Comparison of ENCODE assay signal across 7 cellular contexts in the genomic region with DNA sequence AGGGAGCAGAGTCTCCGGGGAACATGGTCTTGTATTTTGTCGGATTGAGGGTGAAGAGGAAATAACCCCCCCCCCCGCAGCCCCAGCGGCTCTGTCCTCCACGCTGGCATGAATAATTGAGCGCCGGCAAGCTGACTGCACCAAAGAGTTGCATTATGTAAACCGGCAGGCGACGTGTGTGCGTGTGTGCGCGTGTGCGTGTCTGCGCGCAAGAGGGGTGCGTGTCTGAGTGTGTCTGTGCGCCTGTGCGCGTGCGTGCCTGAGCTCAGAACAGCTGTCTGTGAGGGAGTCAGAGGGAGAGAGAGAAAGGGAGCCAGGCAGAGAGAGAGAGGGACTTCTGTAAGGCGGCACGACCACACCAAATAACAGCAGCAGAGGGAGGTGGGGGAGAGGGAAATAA.
DNase-seq lines count a peak whose midpoint lies in the region; ATAC-seq and TF ChIP-seq lines count a peak whose summit lies in the region.

No MANE protein-coding gene starts in this region.

- peaks cover 28% of the 10 kb centered on the region for H3K4me1 ChIP-seq in osteoblast (ENCODE audit: insufficient read depth, low read length)

- DNase-seq in GM04503 (ENCODE audit: low read depth) (peak; percentile 46), germinal center (ENCODE audit: low spot score) (peak; percentile 50), osteoblast (ENCODE audit: insufficient read length, low spot score, missing footprints) (peak; percentile 91), KBM-7 (no peak)
- peak; percentile 52 for DNase-seq in activated CD8-positive, alpha-beta T cell treated with anti-CD3 and anti-CD28 coated beads, Interleukin-2, amount 10 ng/mL, durations not matched to agents 7 days and 5 days
- DNase-seq in activated CD8-positive, alpha-beta memory T cell treated with anti-CD3 and anti-CD28 coated beads, Interleukin-2, amount 10 ng/mL, durations not matched to agents 7 days and 5 days: no peak

- H3K27ac Mint-ChIP-seq in activated CD8-positive, alpha-beta T cell treated with anti-CD3 and anti-CD28 coated beads, Interleukin-2, amount 10 ng/mL, durations not matched to agents 7 days and 5 days: peak overlapping the region; percentile 31
- no peak overlapping the region for H3K27ac Mint-ChIP-seq in activated CD8-positive, alpha-beta memory T cell treated with anti-CD3 and anti-CD28 coated beads, Interleukin-2, amount 10 ng/mL, durations not matched to agents 7 days and 5 days

- peaks cover 2% of the 10 kb centered on the region for H3K36me3 Mint-ChIP-seq in activated CD8-positive, alpha-beta T cell treated with anti-CD3 and anti-CD28 coated beads, Interleukin-2, amount 10 ng/mL, durations not matched to agents 7 days and 5 days (ENCODE audit: low read depth)
- H3K36me3 Mint-ChIP-seq in activated CD8-positive, alpha-beta memory T cell treated with anti-CD3 and anti-CD28 coated beads, Interleukin-2, amount 10 ng/mL, durations not matched to agents 7 days and 5 days: peaks cover 7% of the 10 kb centered on the region

- peak overlapping the region; percentile 68 for H3K27ac ChIP-seq in osteoblast (ENCODE audit: low read depth, low read length)

- peak overlapping the region; percentile 63 for H2AFZ ChIP-seq in osteoblast (ENCODE audit: low read length)

- peaks cover 2% of the 10 kb centered on the region for H3K27me3 Mint-ChIP-seq in activated CD8-positive, alpha-beta T cell treated with anti-CD3 and anti-CD28 coated beads, Interleukin-2, amount 10 ng/mL, durations not matched to agents 7 days and 5 days (ENCODE audit: low read depth)
- H3K27me3 Mint-ChIP-seq in activated CD8-positive, alpha-beta memory T cell treated with anti-CD3 and anti-CD28 coated beads, Interleukin-2, amount 10 ng/mL, durations not matched to agents 7 days and 5 days: no peaks in the 10 kb centered on the region

- H3K4me3 ChIP-seq in osteoblast (ENCODE audit: insufficient read depth, low read length): peak overlapping the region; percentile 67

- peak overlapping the region; percentile 90 for H3K4me2 ChIP-seq in osteoblast (ENCODE audit: insufficient read depth, low read length)

- peak; percentile 52 for ATAC-seq in HG03342 (IDR thresholded peaks at IDR 0.05; ENCODE audit: unreplicated experiment)
- peak; percentile 79 for ATAC-seq in activated CD8-positive, alpha-beta T cell treated with anti-CD3 and anti-CD28 coated beads, Interleukin-2, amount 10 ng/mL, durations not matched to agents 7 days and 5 days
- no peak for ATAC-seq in activated CD8-positive, alpha-beta memory T cell treated with anti-CD3 and anti-CD28 coated beads, Interleukin-2, amount 10 ng/mL, durations not matched to agents 7 days and 5 days

- CTCF ChIA-PET in activated CD8-positive, alpha-beta T cell treated with anti-CD3 and anti-CD28 coated beads, Interleukin-2, amount 10 ng/mL, durations not matched to agents 7 days and 5 days (lab: Charles Lee): interaction anchor here (0.6 to 1.4 kb wide), 3 partner anchors 14 to 153 kb away, joined by 3 to 7 read pairs (median 4); no protein-coding TSS in a partner anchor
- CTCF ChIA-PET in activated CD8-positive, alpha-beta memory T cell treated with anti-CD3 and anti-CD28 coated beads, Interleukin-2, amount 10 ng/mL, durations not matched to agents 7 days and 5 days (lab: Charles Lee): interaction anchor here (1.5 kb wide), 1 partner anchor 49 kb away, joined by 3 read pairs; no protein-coding TSS in a partner anchor

- peaks cover 56% of the 10 kb centered on the region for H3K79me2 ChIP-seq in osteoblast (ENCODE audit: insufficient read depth, low read length)

- POLR2A ChIA-PET in activated CD8-positive, alpha-beta T cell treated with anti-CD3 and anti-CD28 coated beads, Interleukin-2, amount 10 ng/mL, durations not matched to agents 7 days and 5 days (lab: Charles Lee): no interaction called here

- H3K9me3 Mint-ChIP-seq in activated CD8-positive, alpha-beta T cell treated with anti-CD3 and anti-CD28 coated beads, Interleukin-2, amount 10 ng/mL, durations not matched to agents 7 days and 5 days (ENCODE audit: insufficient read depth): no peaks in the 10 kb centered on the region
- no peaks in the 10 kb centered on the region for H3K9me3 Mint-ChIP-seq in activated CD8-positive, alpha-beta memory T cell treated with anti-CD3 and anti-CD28 coated beads, Interleukin-2, amount 10 ng/mL, durations not matched to agents 7 days and 5 days (ENCODE audit: low read depth)

- peak overlapping the region; percentile 32 for H3K4me3 Mint-ChIP-seq in activated CD8-positive, alpha-beta T cell treated with anti-CD3 and anti-CD28 coated beads, Interleukin-2, amount 10 ng/mL, durations not matched to agents 7 days and 5 days
- H3K4me3 Mint-ChIP-seq in activated CD8-positive, alpha-beta memory T cell treated with anti-CD3 and anti-CD28 coated beads, Interleukin-2, amount 10 ng/mL, durations not matched to agents 7 days and 5 days: no peak overlapping the region

- H3K9me3 ChIP-seq in osteoblast (ENCODE audit: low read depth, low read length): no peaks in the 10 kb centered on the region

- no peaks in the 10 kb centered on the region for H3K27me3 ChIP-seq in osteoblast (ENCODE audit: insufficient read depth, low read length)

- in situ Hi-C loops in KBM-7 (cut with MboI; ENCODE audit: low pct_unique_long_range_greater_than_20kb, low sequenced_read_pairs): no loop called here

- no peak for TF ChIP-seq CTCF in osteoblast (IDR thresholded peaks at IDR 0.05; ENCODE audit: extremely low read depth, low read depth, low read length)

- no peaks in the 10 kb centered on the region for H3K36me3 ChIP-seq in osteoblast (ENCODE audit: insufficient read depth, low read length)

- H3K4me1 Mint-ChIP-seq in activated CD8-positive, alpha-beta T cell treated with anti-CD3 and anti-CD28 coated beads, Interleukin-2, amount 10 ng/mL, durations not matched to agents 7 days and 5 days (ENCODE audit: low read depth): peaks cover 12% of the 10 kb centered on the region
- peaks cover 9% of the 10 kb centered on the region for H3K4me1 Mint-ChIP-seq in activated CD8-positive, alpha-beta memory T cell treated with anti-CD3 and anti-CD28 coated beads, Interleukin-2, amount 10 ng/mL, durations not matched to agents 7 days and 5 days

- H4K20me1 ChIP-seq in osteoblast (ENCODE audit: insufficient read depth, low read length): peaks cover 24% of the 10 kb centered on the region

Comparison
In these comparisons a context has a peak if more than half of its experiments do, and no peak if none do; other contexts are left out.
1. DNase-seq: peak in GM04503 (single experiment), activated CD8-positive, alpha-beta T cell treated with anti-CD3 and anti-CD28 coated beads, Interleukin-2, amount 10 ng/mL, durations not matched to agents 7 days and 5 days (single experiment), germinal center (single experiment) and osteoblast (single experiment); none in activated CD8-positive, alpha-beta memory T cell treated with anti-CD3 and anti-CD28 coated beads, Interleukin-2, amount 10 ng/mL, durations not matched to agents 7 days and 5 days (single experiment) and KBM-7 (single experiment).